In genomic region chr19:1893791-1894190, GRCh38 we compare ENCODE assay signal across 2 cellular contexts.
A peak's percentile ranks its signal among the peaks of the same experiment; 100 is the strongest.
TF ChIP-seq lines count a peak whose summit lies in the region.

No MANE protein-coding gene starts in this region.

TF ChIP-seq in IMR-90, 13 proteins besides CTCF, POLR2A, EP300 and RAD21:
- TF ChIP-seq RFX5 (IDR thresholded peaks at IDR 0.05; ENCODE audit: low read depth, low read length) (no peak), SMC3 (IDR thresholded peaks at IDR 0.05; ENCODE audit: low read depth, low read length) (no peak), RCOR1 (IDR thresholded peaks at IDR 0.05; ENCODE audit: insufficient replicate concordance, low read length) (no peak), BHLHE40 (IDR thresholded peaks at IDR 0.05; ENCODE audit: low read depth, low read length) (no peak), CHD1 (IDR thresholded peaks at IDR 0.05; ENCODE audit: low read depth, low read length) (no peak), FOS (IDR thresholded peaks at IDR 0.05; ENCODE audit: low read depth, low read length) (no peak), MAFK (IDR thresholded peaks at IDR 0.05; ENCODE audit: low read depth, low read length) (no peak), MXI1 (IDR thresholded peaks at IDR 0.05; ENCODE audit: borderline replicate concordance, low read depth, low read length) (no peak), USF2 (IDR thresholded peaks at IDR 0.05; ENCODE audit: low read depth, low read length) (no peak), MAZ (IDR thresholded peaks at IDR 0.05; ENCODE audit: borderline replicate concordance, low read depth, low read length) (no peak), NFE2L2 (IDR thresholded peaks at IDR 0.05; ENCODE audit: low read depth, low read length) (no peak), CEBPB (IDR thresholded peaks at IDR 0.05; ENCODE audit: low read depth, low read length) (no peak)
- TF ChIP-seq, protein P1, sequence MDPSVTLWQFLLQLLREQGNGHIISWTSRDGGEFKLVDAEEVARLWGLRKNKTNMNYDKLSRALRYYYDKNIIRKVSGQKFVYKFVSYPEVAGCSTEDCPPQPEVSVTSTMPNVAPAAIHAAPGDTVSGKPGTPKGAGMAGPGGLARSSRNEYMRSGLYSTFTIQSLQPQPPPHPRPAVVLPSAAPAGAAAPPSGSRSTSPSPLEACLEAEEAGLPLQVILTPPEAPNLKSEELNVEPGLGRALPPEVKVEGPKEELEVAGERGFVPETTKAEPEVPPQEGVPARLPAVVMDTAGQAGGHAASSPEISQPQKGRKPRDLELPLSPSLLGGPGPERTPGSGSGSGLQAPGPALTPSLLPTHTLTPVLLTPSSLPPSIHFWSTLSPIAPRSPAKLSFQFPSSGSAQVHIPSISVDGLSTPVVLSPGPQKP (IDR thresholded peaks at IDR 0.05; ENCODE audit: borderline replicate concordance, low read depth, low read length) = no peak

TF ChIP-seq in K562, 482 proteins besides CTCF, POLR2A, EP300 and RAD21:
- no peak for TF ChIP-seq THAP12 (CRISPR knock-in tag; IDR thresholded peaks at IDR 0.05)
- TF ChIP-seq, protein P2, sequence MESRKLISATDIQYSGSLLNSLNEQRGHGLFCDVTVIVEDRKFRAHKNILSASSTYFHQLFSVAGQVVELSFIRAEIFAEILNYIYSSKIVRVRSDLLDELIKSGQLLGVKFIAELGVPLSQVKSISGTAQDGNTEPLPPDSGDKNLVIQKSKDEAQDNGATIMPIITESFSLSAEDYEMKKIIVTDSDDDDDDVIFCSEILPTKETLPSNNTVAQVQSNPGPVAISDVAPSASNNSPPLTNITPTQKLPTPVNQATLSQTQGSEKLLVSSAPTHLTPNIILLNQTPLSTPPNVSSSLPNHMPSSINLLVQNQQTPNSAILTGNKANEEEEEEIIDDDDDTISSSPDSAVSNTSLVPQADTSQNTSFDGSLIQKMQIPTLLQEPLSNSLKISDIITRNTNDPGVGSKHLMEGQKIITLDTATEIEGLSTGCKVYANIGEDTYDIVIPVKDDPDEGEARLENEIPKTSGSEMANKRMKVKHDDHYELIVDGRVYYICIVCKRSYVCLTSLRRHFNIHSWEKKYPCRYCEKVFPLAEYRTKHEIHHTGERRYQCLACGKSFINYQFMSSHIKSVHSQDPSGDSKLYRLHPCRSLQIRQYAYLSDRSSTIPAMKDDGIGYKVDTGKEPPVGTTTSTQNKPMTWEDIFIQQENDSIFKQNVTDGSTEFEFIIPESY (CRISPR knock-in tag; IDR thresholded peaks at IDR 0.05) = peak; percentile 93
TF ChIP-seq in K562: peak in this region for 1.
